ENCODE assay signal across 10 cellular contexts in the genomic region with DNA sequence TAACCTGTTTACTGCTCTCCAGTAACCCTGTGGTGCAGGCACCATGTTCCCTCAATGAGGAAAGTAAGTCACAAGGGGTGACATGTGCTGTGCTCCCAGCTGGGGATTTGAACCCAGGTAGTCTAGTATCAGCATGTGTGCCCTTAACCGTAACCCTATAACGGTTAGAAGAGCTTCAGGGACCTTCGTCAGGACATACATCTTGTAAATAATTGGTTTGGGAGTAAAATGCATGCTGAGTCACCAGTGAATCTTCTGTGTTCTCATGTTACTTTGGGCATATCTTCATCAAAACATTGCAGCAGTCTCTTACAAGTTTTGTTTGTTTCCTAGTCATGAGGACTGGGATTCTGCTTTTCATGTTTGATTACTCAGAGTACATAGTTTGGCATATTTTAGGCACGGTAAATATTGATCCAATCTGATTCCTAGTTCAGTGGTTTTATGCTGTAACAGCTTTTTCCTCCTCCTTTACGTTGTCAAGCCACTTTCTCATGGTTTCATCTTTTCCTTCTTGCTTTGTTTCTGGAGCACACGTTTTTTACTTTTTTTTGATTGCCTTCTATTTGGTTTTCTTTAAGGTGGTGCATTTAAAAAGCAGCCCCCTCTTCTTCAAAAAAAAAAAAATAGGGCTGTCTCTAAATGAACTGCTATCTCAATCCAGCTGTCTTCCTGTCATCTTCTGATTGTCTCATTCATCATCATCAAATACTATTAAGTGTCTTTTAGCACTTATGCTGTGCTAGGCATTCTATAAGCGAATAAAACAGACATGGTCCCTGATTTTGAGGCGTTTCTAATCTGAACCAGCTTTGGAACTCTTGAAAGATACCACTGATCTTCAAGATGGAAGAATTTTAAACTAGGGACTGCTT. TPM values are rescaled to one million over a fixed set of nuclear protein-coding genes. Genes with fewer than 3 reads are reported as not detected.
DNase-seq lines count a peak whose midpoint lies in the region; ATAC-seq and TF ChIP-seq lines count a peak whose summit lies in the region.
"Had no signal": no experiment of that assay in that cellular context is flagged by ENCODE, and none has a peak within 500 bp of the region (broad histone marks: within the 10 kb centered on the region; RNA-seq: fewer than 3 reads in every experiment).

No MANE protein-coding gene starts in this region.

- TF ChIP-seq CTCF in BJ (IDR thresholded peaks at IDR 0.05; ENCODE audit: insufficient read depth, low read depth, low read length) (no peak), brain microvascular endothelial cell (IDR thresholded peaks at IDR 0.05; ENCODE audit: low read depth, low read length, missing control alignments) (no peak), right lobe of liver (IDR thresholded peaks at IDR 0.05) (no peak)

- POLR2A ChIA-PET in BJ (lab: Charles Lee), result no interaction called here

- peaks cover 0 to 9% (median 0%) of the 10 kb centered on the region in 4 donors for H3K4me1 ChIP-seq in right lobe of liver

- H3K27me3 ChIP-seq in BJ (ENCODE audit: control insufficient read depth, insufficient read depth, low read length), result no peaks in the 10 kb centered on the region
- no peaks in the 10 kb centered on the region for H3K27me3 ChIP-seq in brain microvascular endothelial cell (replicated peaks)
- no peaks in the 10 kb centered on the region for H3K27me3 ChIP-seq in right lobe of liver

- no peak for TF ChIP-seq POLR2A in right lobe of liver (IDR thresholded peaks at IDR 0.05)

- DNase-seq in BJ (ENCODE audit: low read depth) (peak; percentile 35), HT1080 (ENCODE audit: low read depth) (peak; percentile 76), brain microvascular endothelial cell (peak; percentile 63), right lobe of liver (no peak), NAMALWA (ENCODE audit: low spot score) (no peak)
- DNase-seq: activated naive CD4-positive, alpha-beta T cell treated with anti-CD3 and anti-CD28 coated beads for 36 hours had no signal

- WGBS in right lobe of liver (ENCODE audit: insufficient coverage, low coverage, low lambda C conversion rate, missing lambda C conversion rate), result 33% methylated on average over 8 of the region's 8 CpGs

- intact Hi-C loops in right lobe of liver (cut with DNase I), result no loop called here

- H3K9me3 ChIP-seq in right lobe of liver, result no peaks in the 10 kb centered on the region

- CTCF ChIA-PET in BJ (lab: Yijun Ruan, JAX), result interaction anchor here (1.1 kb wide), 1 partner anchor 207 kb away, joined by 3 read pairs; no protein-coding TSS in a partner anchor

- H3K4me3 ChIP-seq in BJ (ENCODE audit: low read depth, low read length) (no peak overlapping the region), brain microvascular endothelial cell (ENCODE audit: low read depth, low read length) (no peak overlapping the region), right lobe of liver (no peak overlapping the region)

- peak overlapping the region; percentile 11 for H3K27ac ChIP-seq in brain microvascular endothelial cell
- H3K27ac ChIP-seq in right lobe of liver, result no peak overlapping the region

- in situ Hi-C loops in brain microvascular endothelial cell (cut with HindIII; ENCODE audit: low pct_ligation_motif_present, low sequenced_read_pairs), result no loop called here

- ATAC-seq in right lobe of liver (peak; percentile 56 to 90 (median 73)), HG02610 (IDR thresholded peaks at IDR 0.05; ENCODE audit: unreplicated experiment) (no peak), GM21576 (IDR thresholded peaks at IDR 0.05; ENCODE audit: unreplicated experiment) (no peak), HG03442 (IDR thresholded peaks at IDR 0.05; ENCODE audit: unreplicated experiment) (no peak)
- ATAC-seq: natural killer cell treated with Interleukin-12 subunit alpha and Interleukin-12 subunit beta and Interleukin-15 and Interleukin-18, amount 100 ng/mL, for 72 hours had no signal

- H3K36me3 ChIP-seq in BJ (ENCODE audit: control insufficient read depth, insufficient read depth, low read length), result peaks cover 7% of the 10 kb centered on the region
- H3K36me3 ChIP-seq in brain microvascular endothelial cell (replicated peaks), result peaks cover 7% of the 10 kb centered on the region
- H3K36me3 ChIP-seq in right lobe of liver, result no peaks in the 10 kb centered on the region

RNA-seq across cellular contexts. Expression of a gene that starts 50.4 kb away (rescaled TPM):
- 38.8 and 59.4 TPM in 2 replicates for polyA plus RNA-seq in BJ (2011; rRNA removed)
- polyA minus RNA-seq in BJ (2011; rRNA and poly(A)+ RNA removed), result 43.6 and 59.1 TPM in 2 replicates
- total RNA-seq in HT1080 (2014; rRNA removed; shearing (Covaris generic)), result 1.2 and 1.5 TPM in 2 replicates
- polyA plus RNA-seq in HT1080 (2015; cell fraction: cytosol; rRNA removed), result 2.7 and 2.8 TPM in 2 replicates
- 7.5 TPM in 2 replicates for polyA plus RNA-seq in HT1080 (2015; cell fraction: nucleus; rRNA removed)
- 1 to 10 TPM; 2.7 to 7.3 (median 5.3) TPM for total RNA-seq in right lobe of liver

Comparison
In these comparisons a context has a peak if more than half of its experiments do, and no peak if none do; other contexts are left out.
1. DNase-seq: peak in BJ (single experiment), HT1080 (single experiment) and brain microvascular endothelial cell (single experiment); none in right lobe of liver (0 of 3) and NAMALWA (single experiment).
2. ATAC-seq: peak in right lobe of liver (4 of 4); none in HG02610 (single experiment), GM21576 (single experiment) and HG03442 (single experiment).